ENCODE assay signal across 9 cellular contexts in genomic region chr9:5338992-5339981, GRCh38. TPM values are rescaled to one million over a fixed set of nuclear protein-coding genes. Genes with fewer than 3 reads are reported as not detected.
A peak's percentile ranks its signal among the peaks of the same experiment; 100 is the strongest.
DNase-seq lines count a peak whose midpoint lies in the region; ATAC-seq, FAIRE-seq and TF ChIP-seq lines count a peak whose summit lies in the region.
"Not testable (repeated sequence)": the region's sequence is repeated elsewhere in the genome, so short reads cannot be mapped to it uniquely, and the experiment has no call there.
"Had no signal": no experiment of that assay in that cellular context is flagged by ENCODE, and none has a peak within 500 bp of the region (broad histone marks: within the 10 kb centered on the region; RNA-seq: fewer than 3 reads in every experiment).

A gene with protein sequence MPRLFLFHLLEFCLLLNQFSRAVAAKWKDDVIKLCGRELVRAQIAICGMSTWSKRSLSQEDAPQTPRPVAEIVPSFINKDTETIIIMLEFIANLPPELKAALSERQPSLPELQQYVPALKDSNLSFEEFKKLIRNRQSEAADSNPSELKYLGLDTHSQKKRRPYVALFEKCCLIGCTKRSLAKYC (minus strand): TSS chr9:5339876. CDS start chr9:5339746, 130 bp downstream.

- not testable (repeated sequence) for H3K36me3 Mint-ChIP-seq in activated T-cell treated with anti-CD3 and anti-CD28 coated beads, Interleukin-2, amount 50 U/mL, for 4 hours (ENCODE audit: insufficient read depth); stimulated activated effector memory CD8-positive, alpha-beta T cell treated with anti-CD3 and anti-CD28 coated beads, Interleukin-12 subunit alpha, Interleukin-12 subunit beta, amount 100 ng/mL, for 72 hours

- peak within 1 kb of the TSS; percentile 57 for H3K4me3 Mint-ChIP-seq in activated T-cell treated with anti-CD3 and anti-CD28 coated beads, Interleukin-2, amount 50 U/mL, for 4 hours
- peak within 1 kb of the TSS; percentile 61 for H3K4me3 Mint-ChIP-seq in stimulated activated effector memory CD8-positive, alpha-beta T cell treated with anti-CD3 and anti-CD28 coated beads, Interleukin-12 subunit alpha, Interleukin-12 subunit beta, amount 100 ng/mL, for 72 hours

- H3K4me3 ChIP-seq in OCI-LY1 (ENCODE audit: low read depth, low read length, poor library complexity, severe bottlenecking), result peak within 1 kb of the TSS; percentile 41
- not testable (repeated sequence) for H3K4me3 ChIP-seq in mesendoderm (ENCODE audit: low read length)

- H4K5ac ChIP-seq in mesendoderm (ENCODE audit: low read length), result not testable (repeated sequence)

- H3K4me2 ChIP-seq in OCI-LY1 (ENCODE audit: low read length), result peak within 1 kb of the TSS; percentile 54
- H3K4me2 ChIP-seq in mesendoderm (ENCODE audit: low read length), result not testable (repeated sequence)

- H3F3A ChIP-seq in OCI-LY1 (ENCODE audit: insufficient read depth, low read length), result not testable (repeated sequence)

- H3K4me1 Mint-ChIP-seq in activated T-cell treated with anti-CD3 and anti-CD28 coated beads, Interleukin-2, amount 50 U/mL, for 4 hours (ENCODE audit: low read depth), result peaks cover 29% of the 10 kb centered on the region
- H3K4me1 Mint-ChIP-seq in stimulated activated effector memory CD8-positive, alpha-beta T cell treated with anti-CD3 and anti-CD28 coated beads, Interleukin-12 subunit alpha, Interleukin-12 subunit beta, amount 100 ng/mL, for 72 hours, result peaks cover 16% of the 10 kb centered on the region

- peak within 1 kb of the TSS; percentile 26; the same call in 1 of the 2 replicates for H2AFZ ChIP-seq in OCI-LY1 (ENCODE audit: low read length)

- no CpG with 5 or more reads among the region's 50 CpGs for WGBS in mesendoderm (ENCODE audit: extremely low coverage, insufficient coverage, low lambda C conversion rate)

- H3K9me2 ChIP-seq in OCI-LY1 (ENCODE audit: low read depth, low read length), result not testable (repeated sequence)

- not testable (repeated sequence) for DNase-seq in GM18507 (ENCODE audit: extremely low spot score, insufficient read length, low read depth); activated T-cell treated with anti-CD3 and anti-CD28 coated beads, Interleukin-2, amount 50 U/mL, for 4 hours
- DNase-seq in mesendoderm, result peak; percentile 16
- DNase-seq in stimulated activated effector memory CD8-positive, alpha-beta T cell treated with anti-CD3 and anti-CD28 coated beads, Interleukin-12 subunit alpha, Interleukin-12 subunit beta, amount 100 ng/mL, for 72 hours (ENCODE audit: low spot score in 2 of 2), result peak in 1 of 2 donors; percentile 70

- H2AK5ac ChIP-seq in mesendoderm (ENCODE audit: low read length), result not testable (repeated sequence)

- H3K27ac ChIP-seq in OCI-LY1 (ENCODE audit: low read depth, low read length, poor library complexity, severe bottlenecking); mesendoderm (ENCODE audit: low read depth, low read length): not testable (repeated sequence)

- not testable (repeated sequence) for H3K27me3 Mint-ChIP-seq in activated T-cell treated with anti-CD3 and anti-CD28 coated beads, Interleukin-2, amount 50 U/mL, for 4 hours (ENCODE audit: low read depth)

- H3K9me3 ChIP-seq in OCI-LY1 (ENCODE audit: low read length), result not testable (repeated sequence)

- H3K79me2 ChIP-seq in OCI-LY1 (ENCODE audit: insufficient read depth, low read length); mesendoderm (ENCODE audit: control insufficient read depth, insufficient read depth, low read length): not testable (repeated sequence)

- H2BK15ac ChIP-seq in mesendoderm (replicated peaks; ENCODE audit: low read depth), result not testable (repeated sequence)

- H3K4ac ChIP-seq in mesendoderm (ENCODE audit: low read depth, low read length), result not testable (repeated sequence)

- not testable (repeated sequence) for H3K18ac ChIP-seq in mesendoderm (ENCODE audit: low read length)

- H3K4me1 ChIP-seq in OCI-LY1 (ENCODE audit: insufficient read depth, low read length, severe bottlenecking), result peaks cover 34% of the 10 kb centered on the region
- H3K4me1 ChIP-seq in mesendoderm (ENCODE audit: control insufficient read depth, low read depth, low read length), result not testable (repeated sequence)

- FAIRE-seq in GM18507 (lab: Jason Lieb, UNC) (peak; percentile 100), endometrium (lab: Jason Lieb, UNC) (peak; percentile 99)

- not testable (repeated sequence) for H3K9me3 Mint-ChIP-seq in activated T-cell treated with anti-CD3 and anti-CD28 coated beads, Interleukin-2, amount 50 U/mL, for 4 hours; stimulated activated effector memory CD8-positive, alpha-beta T cell treated with anti-CD3 and anti-CD28 coated beads, Interleukin-12 subunit alpha, Interleukin-12 subunit beta, amount 100 ng/mL, for 72 hours

- H3K79me1 ChIP-seq in mesendoderm (ENCODE audit: low read length), result not testable (repeated sequence)

- not testable (repeated sequence) for H4K20me1 ChIP-seq in OCI-LY1 (ENCODE audit: insufficient read depth, low read length)

- H3K36me3 ChIP-seq in OCI-LY1 (ENCODE audit: insufficient read depth, low read length); mesendoderm (ENCODE audit: control insufficient read depth, insufficient read depth, low read length): not testable (repeated sequence)

- not testable (repeated sequence) for H2BK5ac ChIP-seq in mesendoderm (ENCODE audit: low read length)

- not testable (repeated sequence) for H3K56ac ChIP-seq in mesendoderm (ENCODE audit: low read length)

- peak; percentile 97 for ATAC-seq in GM21619 (IDR thresholded peaks at IDR 0.05; ENCODE audit: unreplicated experiment)
- peak; percentile 99 for ATAC-seq in HG03159 (IDR thresholded peaks at IDR 0.05; ENCODE audit: unreplicated experiment)
- peak; percentile 99 for ATAC-seq in activated T-cell treated with anti-CD3 and anti-CD28 coated beads, Interleukin-2, amount 50 U/mL, for 4 hours
- peak; percentile 99 for ATAC-seq in stimulated activated effector memory CD8-positive, alpha-beta T cell treated with anti-CD3 and anti-CD28 coated beads, Interleukin-12 subunit alpha, Interleukin-12 subunit beta, amount 100 ng/mL, for 72 hours

- not testable (repeated sequence) for H4K8ac ChIP-seq in mesendoderm (ENCODE audit: low read depth, low read length)

- not testable (repeated sequence) for H3K27me3 ChIP-seq in OCI-LY1 (ENCODE audit: insufficient read depth, low read length); mesendoderm (ENCODE audit: insufficient read depth, low read length, poor library complexity)

- TF ChIP-seq CTCF in OCI-LY1 (IDR thresholded peaks at IDR 0.05; ENCODE audit: low read length), result not testable (repeated sequence)

- H3K9ac ChIP-seq in OCI-LY1 (ENCODE audit: low read length); mesendoderm (ENCODE audit: low read length): not testable (repeated sequence)

- H2BK120ac ChIP-seq in mesendoderm (ENCODE audit: low read depth, low read length), result not testable (repeated sequence)

- H3K27ac Mint-ChIP-seq in stimulated activated effector memory CD8-positive, alpha-beta T cell treated with anti-CD3 and anti-CD28 coated beads, Interleukin-12 subunit alpha, Interleukin-12 subunit beta, amount 100 ng/mL, for 72 hours, result peak within 1 kb of the TSS; percentile 72

- H3K23ac ChIP-seq in mesendoderm (ENCODE audit: low read length), result not testable (repeated sequence)

RNA-seq across cellular contexts. Expression of the gene that starts here (rescaled TPM):
- under 1 TPM in 2 of 3 donors, not detected in 1; 0.50 to 0.54 TPM for total RNA-seq in activated T-cell treated with anti-CD3 and anti-CD28 coated beads, Interleukin-2, amount 50 U/mL, for 4 hours
- polyA plus RNA-seq in mesendoderm (2013, experiment 1 of 2), result 0.58 TPM
- 0.73 TPM for polyA plus RNA-seq in mesendoderm (2013, experiment 2 of 2)
- total RNA-seq: H4 had no signal

Comparison
In these comparisons a context has a peak if more than half of its experiments do, and no peak if none do; other contexts are left out.
1. Peak in ATAC-seq in activated T-cell treated with anti-CD3 and anti-CD28 coated beads, Interleukin-2, amount 50 U/mL, for 4 hours; RNA of the gene not detected or under 1 TPM.